In the genomic region with DNA sequence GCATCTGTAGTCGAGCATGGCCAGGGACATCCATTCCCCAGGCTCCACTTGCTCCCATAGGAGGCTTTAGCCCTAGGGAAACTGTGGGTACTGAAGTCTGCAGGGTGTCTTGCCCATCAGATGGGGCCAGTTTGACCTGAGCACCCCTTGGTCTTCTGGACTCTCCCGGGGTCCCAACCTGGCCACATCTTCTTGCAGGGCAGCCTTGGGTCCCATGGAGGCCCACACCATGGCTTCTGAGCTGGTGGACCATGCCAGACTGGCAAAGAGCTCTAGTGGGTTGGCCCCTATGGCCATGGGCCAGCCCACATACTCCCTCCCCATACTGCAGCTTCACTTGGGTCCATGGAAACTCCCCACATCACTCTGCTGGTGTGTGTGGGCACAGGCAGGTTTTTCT, we compare ENCODE assay signal across 3 cellular contexts.
"Had no signal": no experiment of that assay in that cellular context is flagged by ENCODE, and none has a peak within 500 bp of the region (broad histone marks: within the 10 kb centered on the region; RNA-seq: fewer than 3 reads in every experiment).

No MANE protein-coding gene starts in this region.

- DNase-seq: GDM1, GF-D8 had no signal

- H3K4me3 ChIP-seq: GM12878 had no signal

- ATAC-seq: GM12878 had no signal
